8 cellular contexts compared by ENCODE assay signal in the genomic region with DNA sequence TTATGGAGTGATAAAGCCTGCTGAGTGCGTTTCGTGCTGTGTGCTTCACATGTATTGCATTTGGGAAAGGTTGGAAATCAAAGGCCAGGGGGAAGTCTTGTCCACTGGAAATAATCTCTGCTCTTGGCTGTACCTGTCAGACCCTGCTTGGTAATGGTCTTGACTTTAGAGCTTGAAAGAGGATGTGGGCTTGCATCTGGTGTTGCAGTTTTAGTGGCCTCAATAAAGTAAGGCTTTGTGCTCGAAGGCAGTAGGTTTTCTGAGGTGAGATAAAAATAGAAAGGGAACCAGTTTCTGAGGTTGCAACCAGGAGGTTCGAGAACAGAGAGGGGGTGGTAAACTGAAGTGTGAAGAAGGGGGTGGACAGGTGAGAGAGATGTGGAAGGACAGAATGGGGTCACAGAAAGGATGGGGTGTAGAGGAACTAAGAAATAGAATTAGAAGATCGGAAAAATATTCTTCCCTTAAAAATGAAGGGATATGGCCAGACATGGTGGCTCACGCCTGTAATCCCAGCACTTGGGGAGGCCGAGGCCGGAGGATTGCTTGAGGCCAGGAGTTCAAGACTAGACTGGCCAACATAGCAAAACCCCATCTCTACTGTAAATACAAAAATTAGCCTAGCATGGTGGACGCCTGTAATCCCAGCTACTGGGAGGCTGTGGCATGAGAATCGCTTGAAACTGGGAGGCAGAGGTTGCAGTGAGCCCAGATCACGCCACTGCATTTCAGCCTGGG. TPM values are rescaled to one million over a fixed set of nuclear protein-coding genes. Genes with fewer than 3 reads are reported as not detected.
DNase-seq lines count a peak whose midpoint lies in the region; ATAC-seq and TF ChIP-seq lines count a peak whose summit lies in the region.

No MANE protein-coding gene starts in this region.

- no peaks in the 10 kb centered on the region for H3K27me3 ChIP-seq in left ventricle myocardium inferior (ENCODE audit: low read depth)
- H3K27me3 ChIP-seq in right cardiac atrium (ENCODE audit: control insufficient read depth, insufficient read depth), result no peaks in the 10 kb centered on the region

- H3K4me1 ChIP-seq in left ventricle myocardium inferior, result peaks cover 61% of the 10 kb centered on the region
- peaks cover 7% of the 10 kb centered on the region for H3K4me1 ChIP-seq in right cardiac atrium (ENCODE audit: control insufficient read depth, insufficient read depth, low read length)

- intact Hi-C loops in left ventricle myocardium inferior (cut with micrococcal nuclease) (no loop called here), left cardiac atrium (cut with DNase I) (no loop called here), right cardiac atrium (cut with DNase I) (loop anchor here in 1 of 4 donors (5.0 kb wide), 1 partner anchor 48 kb away; no protein-coding TSS in a partner anchor)

- H3K4me1 Mint-ChIP-seq in T-helper 17 cell, result peaks cover 31% of the 10 kb centered on the region
- H3K4me1 Mint-ChIP-seq in stimulated activated naive CD8-positive, alpha-beta T cell treated with anti-CD3 and anti-CD28 coated beads, Interleukin-15, amount 100 ng/mL, for 72 hours, result peaks cover 40% of the 10 kb centered on the region

- no peaks in the 10 kb centered on the region for H3K36me3 ChIP-seq in left ventricle myocardium inferior

- DNase-seq in left ventricle myocardium inferior (no peak), left cardiac atrium (no peak), T-helper 17 cell (no peak), right cardiac atrium (no peak), NCI-H2081 treated with DMSO at 0.1 percent for 48 hours (lab: John Stamatoyannopoulos, UW) (no peak)
- peak; percentile 32 to 34 for DNase-seq in stimulated activated naive CD8-positive, alpha-beta T cell treated with anti-CD3 and anti-CD28 coated beads, Interleukin-15, amount 100 ng/mL, for 72 hours

- 71% methylated on average over 11 of the region's 11 CpGs for WGBS in right cardiac atrium

- H3K9me3 Mint-ChIP-seq in stimulated activated naive CD8-positive, alpha-beta T cell treated with anti-CD3 and anti-CD28 coated beads, Interleukin-15, amount 100 ng/mL, for 72 hours, result peaks cover 0 to 3% of the 10 kb centered on the region in 2 donors

- TF ChIP-seq CTCF in left ventricle myocardium inferior (IDR thresholded peaks at IDR 0.05; ENCODE audit: borderline replicate concordance), result no peak

- ATAC-seq in left cardiac atrium, result no peak
- peak; percentile 43 for ATAC-seq in HG03108 (IDR thresholded peaks at IDR 0.05; ENCODE audit: unreplicated experiment)
- no peak for ATAC-seq in T-helper 17 cell
- ATAC-seq in right cardiac atrium, result no peak
- peak; percentile 31 for ATAC-seq in stimulated activated naive CD8-positive, alpha-beta T cell treated with anti-CD3 and anti-CD28 coated beads, Interleukin-15, amount 100 ng/mL, for 72 hours
- ATAC-seq in HG02571 (IDR thresholded peaks at IDR 0.05; ENCODE audit: unreplicated experiment), result no peak

- H3K9me3 ChIP-seq in left ventricle myocardium inferior (replicated peaks) (no peaks in the 10 kb centered on the region), T-helper 17 cell (ENCODE audit: control insufficient read depth, low read length, poor library complexity, severe bottlenecking) (no peaks in the 10 kb centered on the region), right cardiac atrium (ENCODE audit: control insufficient read depth, low read length) (no peaks in the 10 kb centered on the region)

- H3K27me3 Mint-ChIP-seq in T-helper 17 cell, result no peaks in the 10 kb centered on the region
- no peaks in the 10 kb centered on the region for H3K27me3 Mint-ChIP-seq in stimulated activated naive CD8-positive, alpha-beta T cell treated with anti-CD3 and anti-CD28 coated beads, Interleukin-15, amount 100 ng/mL, for 72 hours

- H3K4me3 Mint-ChIP-seq in T-helper 17 cell, result peak overlapping the region; percentile 95
- H3K4me3 Mint-ChIP-seq in stimulated activated naive CD8-positive, alpha-beta T cell treated with anti-CD3 and anti-CD28 coated beads, Interleukin-15, amount 100 ng/mL, for 72 hours, result peak overlapping the region; percentile 96 to 99

- H3K4me3 ChIP-seq in left ventricle myocardium inferior (peak overlapping the region; percentile 94), right cardiac atrium (ENCODE audit: low read length) (peak overlapping the region; percentile 70)

- H3K27ac ChIP-seq in left ventricle myocardium inferior (replicated peaks), result peak overlapping the region; percentile 98
- H3K27ac ChIP-seq in right cardiac atrium (ENCODE audit: low read length), result peak overlapping the region; percentile 91

- peaks cover 1% of the 10 kb centered on the region for H3K36me3 Mint-ChIP-seq in T-helper 17 cell (ENCODE audit: low read depth)

- peak overlapping the region; percentile 94 for H3K27ac Mint-ChIP-seq in T-helper 17 cell
- peak overlapping the region; percentile 15 to 73 for H3K27ac Mint-ChIP-seq in stimulated activated naive CD8-positive, alpha-beta T cell treated with anti-CD3 and anti-CD28 coated beads, Interleukin-15, amount 100 ng/mL, for 72 hours

RNA-seq across cellular contexts. Expression of a gene that starts 1.5 kb away (rescaled TPM):
- total RNA-seq in left ventricle myocardium inferior (11.1 TPM), left cardiac atrium (10 to 100 TPM; 16.2 to 17.5 TPM), T-helper 17 cell (10 to 100 TPM; 32.5 to 35.5 TPM), right cardiac atrium (10 to 100 TPM; 14.2 to 19.8 (median 15.4) TPM)
- polyA plus RNA-seq in right cardiac atrium, result 8.1 TPM

RNA-seq across cellular contexts. Expression of a gene that starts 1.8 kb away (rescaled TPM):
- total RNA-seq in left ventricle myocardium inferior, result 35.5 TPM
- 10 to 100 TPM; 36.7 to 70.0 TPM for total RNA-seq in left cardiac atrium
- 10 to 100 TPM; 70.9 to 88.1 TPM for total RNA-seq in T-helper 17 cell
- total RNA-seq in right cardiac atrium, result 10 to 100 TPM; 29.3 to 54.7 (median 36.4) TPM
- polyA plus RNA-seq in right cardiac atrium, result 20.8 TPM

RNA-seq across cellular contexts. Expression of a gene that starts 51.7 kb away (rescaled TPM):
- total RNA-seq in left ventricle myocardium inferior (105 TPM), left cardiac atrium (10 to 100 TPM; 74.3 to 92.5 TPM), T-helper 17 cell (not detected), right cardiac atrium (100 to 1,000 TPM in 3 of 4 donors, 10 to 100 TPM in 1; 94.5 to 151 (median 111) TPM)
- 106 TPM for polyA plus RNA-seq in right cardiac atrium

Comparison
In these comparisons a context has a peak if more than half of its experiments do, and no peak if none do; other contexts are left out.
1. DNase-seq: peak in stimulated activated naive CD8-positive, alpha-beta T cell treated with anti-CD3 and anti-CD28 coated beads, Interleukin-15, amount 100 ng/mL, for 72 hours (2 of 2); none in left ventricle myocardium inferior (single experiment), left cardiac atrium (single experiment), T-helper 17 cell (0 of 3), right cardiac atrium (0 of 3) and NCI-H2081 treated with DMSO at 0.1 percent for 48 hours (single experiment).
2. ATAC-seq: peak in HG03108 (single experiment) and stimulated activated naive CD8-positive, alpha-beta T cell treated with anti-CD3 and anti-CD28 coated beads, Interleukin-15, amount 100 ng/mL, for 72 hours (single experiment); none in left cardiac atrium (0 of 2), T-helper 17 cell (single experiment), right cardiac atrium (0 of 2) and HG02571 (single experiment).
3. RNA of a gene that starts 51.7 kb away (total RNA-seq): 94.5 to 151 TPM in right cardiac atrium, 105 TPM in left ventricle myocardium inferior (single experiment) and 74.3 to 92.5 TPM in left cardiac atrium; not detected in T-helper 17 cell; every median in the first group is over 10 times any median in the second.